ENCODE assay signal across 19 cellular contexts in genomic region chr17:82324566-82325285, GRCh38. TPM values are rescaled to one million over a fixed set of nuclear protein-coding genes. Genes with fewer than 3 reads are reported as not detected.
DNase-seq lines count a peak whose midpoint lies in the region; ATAC-seq and TF ChIP-seq lines count a peak whose summit lies in the region.
"Had no signal": no experiment of that assay in that cellular context is flagged by ENCODE, and none has a peak within 500 bp of the region (broad histone marks: within the 10 kb centered on the region; RNA-seq: fewer than 3 reads in every experiment).

No MANE protein-coding gene starts in this region.

- TF ChIP-seq POLR2A in vagina (IDR thresholded peaks at IDR 0.05): no peak

- H3K4me3 Mint-ChIP-seq in activated T-cell treated with anti-CD3 and anti-CD28 coated beads, Interleukin-2, amount 50 U/mL, for 24 hours: peak overlapping the region; percentile 31
- H3K4me3 Mint-ChIP-seq in glutamatergic neuron (ENCODE audit: unreplicated experiment): no peak overlapping the region
- H3K4me3 Mint-ChIP-seq in stimulated activated naive B cell treated with anti-CD40 and anti-IgM and Interleukin-4, amounts not matched to agents 10 μg/mL and 1 μg/mL and 100 μg/mL, for 72 hours: no peak overlapping the region
- H3K4me3 Mint-ChIP-seq: brain, natural killer cell had no signal

- peaks cover 29% of the 10 kb centered on the region for H3K36me3 Mint-ChIP-seq in activated T-cell treated with anti-CD3 and anti-CD28 coated beads, Interleukin-2, amount 50 U/mL, for 24 hours (ENCODE audit: low read depth)
- no peaks in the 10 kb centered on the region for H3K36me3 Mint-ChIP-seq in glutamatergic neuron (ENCODE audit: unreplicated experiment)
- no peaks in the 10 kb centered on the region for H3K36me3 Mint-ChIP-seq in stimulated activated naive B cell treated with anti-CD40 and anti-IgM and Interleukin-4, amounts not matched to agents 10 μg/mL and 1 μg/mL and 100 μg/mL, for 72 hours
- H3K36me3 Mint-ChIP-seq: brain, natural killer cell had no signal

- intact Hi-C loops in vagina (cut with DNase I) (loop anchor here (10.0 kb wide), 2 partner anchors 120 to 280 kb away; no protein-coding TSS in a partner anchor), psoas muscle (cut with DNase I) (no loop called here)

- H3K27ac ChIP-seq in RWPE1 (peak overlapping the region; percentile 50), vagina (no peak overlapping the region), psoas muscle (no peak overlapping the region)
- H3K27ac ChIP-seq: dorsolateral prefrontal cortex, hepatocyte, VCaP had no signal

- no peak for TF ChIP-seq CTCF in RWPE1 (conservative IDR thresholded peaks at IDR 0.05; ENCODE audit: low read depth)
- no peak for TF ChIP-seq CTCF in glutamatergic neuron (IDR thresholded peaks at IDR 0.05; ENCODE audit: partially characterized antibody, unreplicated experiment)
- TF ChIP-seq CTCF in vagina (IDR thresholded peaks at IDR 0.05): no peak
- TF ChIP-seq CTCF in psoas muscle (IDR thresholded peaks at IDR 0.05): no peak

- peak; percentile 46 for DNase-seq in activated T-cell treated with anti-CD3 and anti-CD28 coated beads, Interleukin-2, amount 50 U/mL, for 24 hours
- no peak for DNase-seq in activated T-cell treated with anti-CD3 and anti-CD28 coated beads, Interleukin-2, amount 50 U/mL, for 1 hour
- DNase-seq in RWPE1 (ENCODE audit: low spot score) (peak; percentile 32), glutamatergic neuron (peak; percentile 16), vagina (ENCODE audit: extremely low spot score in 2 of 2) (no peak), psoas muscle (no peak), NCI-H146 treated with DMSO at 0.1 percent for 48 hours (lab: John Stamatoyannopoulos, UW; ENCODE audit: unreplicated experiment) (no peak)
- DNase-seq in stimulated activated naive B cell treated with anti-CD40 and anti-IgM and Interleukin-4, amounts not matched to agents 10 μg/mL and 1 μg/mL and 100 μg/mL, for 72 hours: no peak
- DNase-seq: dorsolateral prefrontal cortex; KG1; natural killer cell; NCI-H510A treated with DMSO at 0.1 percent for 48 hours; stimulated activated naive CD4-positive, alpha-beta T cell treated with Interleukin-2 at 50 U/mL for 16 hours had no signal

- H3K9me3 ChIP-seq in vagina (no peaks in the 10 kb centered on the region), psoas muscle (no peaks in the 10 kb centered on the region)
- H3K9me3 ChIP-seq: HAP-1 had no signal

- POLR2A ChIA-PET in RWPE1 (lab: Yijun Ruan, JAX; ENCODE audit: low non-redundant PET): interaction anchor here (0.6 kb wide), 1 partner anchor 9 kb away, joined by 3 read pairs; no protein-coding TSS in a partner anchor

- H3K36me3 ChIP-seq in vagina (no peaks in the 10 kb centered on the region), psoas muscle (ENCODE audit: insufficient read depth in 1 of 2, low read depth in 1 of 2) (no peaks in the 10 kb centered on the region)
- H3K36me3 ChIP-seq: HAP-1 had no signal

- H3K4me1 ChIP-seq in vagina (peaks cover 6% of the 10 kb centered on the region), psoas muscle (peaks cover 5% of the 10 kb centered on the region)

- WGBS in psoas muscle, 3 donors: 73 to 78% (median 75%) methylated on average over 24 to 25 of the region's 25 CpGs

- H3K4me1 Mint-ChIP-seq in activated T-cell treated with anti-CD3 and anti-CD28 coated beads, Interleukin-2, amount 50 U/mL, for 24 hours (ENCODE audit: low read depth): peaks cover 34% of the 10 kb centered on the region
- peaks cover 3% of the 10 kb centered on the region for H3K4me1 Mint-ChIP-seq in glutamatergic neuron (ENCODE audit: low read depth, unreplicated experiment)
- H3K4me1 Mint-ChIP-seq in stimulated activated naive B cell treated with anti-CD40 and anti-IgM and Interleukin-4, amounts not matched to agents 10 μg/mL and 1 μg/mL and 100 μg/mL, for 72 hours: peaks cover 6 to 20% of the 10 kb centered on the region in 2 donors

- no peaks in the 10 kb centered on the region for H3K27me3 Mint-ChIP-seq in activated T-cell treated with anti-CD3 and anti-CD28 coated beads, Interleukin-2, amount 50 U/mL, for 24 hours
- peaks cover 2% of the 10 kb centered on the region for H3K27me3 Mint-ChIP-seq in glutamatergic neuron (ENCODE audit: unreplicated experiment)
- H3K27me3 Mint-ChIP-seq in stimulated activated naive B cell treated with anti-CD40 and anti-IgM and Interleukin-4, amounts not matched to agents 10 μg/mL and 1 μg/mL and 100 μg/mL, for 72 hours: peaks cover 27 to 43% of the 10 kb centered on the region in 2 donors

- H3K4me3 ChIP-seq in vagina: no peak overlapping the region
- no peak overlapping the region for H3K4me3 ChIP-seq in psoas muscle
- H3K4me3 ChIP-seq: dorsolateral prefrontal cortex, HAP-1, hepatocyte had no signal

- H3K27me3 ChIP-seq in vagina (no peaks in the 10 kb centered on the region), psoas muscle (ENCODE audit: insufficient read depth in 3 of 3, low read length in 2 of 3) (peaks cover 0 to 7% (median 7%) of the 10 kb centered on the region in 3 donors)
- H3K27me3 ChIP-seq: hepatocyte had no signal

- no peak for ATAC-seq in stimulated activated naive B cell treated with anti-CD40 and anti-IgM and Interleukin-4, amounts not matched to agents 10 μg/mL and 1 μg/mL and 100 μg/mL, for 72 hours (replicated peaks)
- ATAC-seq in psoas muscle: no peak
- ATAC-seq: natural killer cell, sciatic nerve, SK-N-SH treated with all-trans-retinoic acid at 6 μM for 48 hours had no signal

- CTCF ChIA-PET in RWPE1 (lab: Yijun Ruan, JAX): interaction anchor here (0.8 kb wide), 1 partner anchor 28 kb away, joined by 5 read pairs; no protein-coding TSS in a partner anchor

- no peaks in the 10 kb centered on the region for H3K9me3 Mint-ChIP-seq in activated T-cell treated with anti-CD3 and anti-CD28 coated beads, Interleukin-2, amount 50 U/mL, for 24 hours
- H3K9me3 Mint-ChIP-seq in glutamatergic neuron (ENCODE audit: unreplicated experiment): peaks cover 10% of the 10 kb centered on the region
- no peaks in the 10 kb centered on the region for H3K9me3 Mint-ChIP-seq in stimulated activated naive B cell treated with anti-CD40 and anti-IgM and Interleukin-4, amounts not matched to agents 10 μg/mL and 1 μg/mL and 100 μg/mL, for 72 hours
- H3K9me3 Mint-ChIP-seq: brain, natural killer cell had no signal

- peak overlapping the region; percentile 78 for H3K27ac Mint-ChIP-seq in activated T-cell treated with anti-CD3 and anti-CD28 coated beads, Interleukin-2, amount 50 U/mL, for 24 hours
- H3K27ac Mint-ChIP-seq in glutamatergic neuron (ENCODE audit: unreplicated experiment): no peak overlapping the region
- H3K27ac Mint-ChIP-seq in stimulated activated naive B cell treated with anti-CD40 and anti-IgM and Interleukin-4, amounts not matched to agents 10 μg/mL and 1 μg/mL and 100 μg/mL, for 72 hours: peak overlapping the region; percentile 71
- H3K27ac Mint-ChIP-seq: natural killer cell had no signal

RNA-seq across cellular contexts. Expression of gene CD7, which starts 7.3 kb away (rescaled TPM):
- total RNA-seq in glutamatergic neuron (ENCODE audit: unreplicated experiment) (0.27 TPM), vagina (5.2 TPM), psoas muscle (under 1 TPM in 3 of 4 donors, not detected in 1; 0.18 to 0.81 (median 0.71) TPM)
- under 1 TPM; 0.13 to 0.19 (median 0.16) TPM for polyA plus RNA-seq in psoas muscle

RNA-seq across cellular contexts. Expression of gene SECTM1, which starts 8.8 kb away (rescaled TPM):
- total RNA-seq in glutamatergic neuron (ENCODE audit: unreplicated experiment) (0.29 TPM), vagina (37.1 TPM), psoas muscle (1 to 10 TPM; 1.2 to 2.3 (median 1.7) TPM)
- polyA plus RNA-seq in psoas muscle: 1 to 10 TPM in 2 of 3 donors, under 1 TPM in 1; 0.70 to 1.2 (median 1.0) TPM

RNA-seq across cellular contexts. Expression of gene TEX19, which starts 34.3 kb away (rescaled TPM):
- not detected for total RNA-seq in glutamatergic neuron (ENCODE audit: unreplicated experiment)
- not detected for total RNA-seq in vagina
- under 1 TPM in 2 of 4 donors, not detected in 2; 0.17 to 0.24 TPM for total RNA-seq in psoas muscle
- under 1 TPM; 0.07 to 0.35 (median 0.13) TPM for polyA plus RNA-seq in psoas muscle
- total RNA-seq: dorsolateral prefrontal cortex, hepatocyte, natural killer cell, sciatic nerve had no signal
- polyA plus RNA-seq: hepatocyte had no signal

RNA-seq across cellular contexts. Expression of gene UTS2R, which starts 46.8 kb away (rescaled TPM):
- total RNA-seq in glutamatergic neuron (ENCODE audit: unreplicated experiment): 7.2 TPM
- total RNA-seq in vagina: not detected
- 1 to 10 TPM in 2 of 4 donors, under 1 TPM in 1, not detected in 1; 0.15 to 3.8 (median 1.3) TPM for total RNA-seq in psoas muscle
- under 1 TPM in 1 of 3 donors, not detected in 2; 0.10 TPM for polyA plus RNA-seq in psoas muscle
- total RNA-seq: sciatic nerve had no signal
- polyA plus RNA-seq: hepatocyte had no signal

RNA-seq across cellular contexts. Expression of gene CSNK1D, which starts 51.2 kb away (rescaled TPM):
- total RNA-seq in glutamatergic neuron (ENCODE audit: unreplicated experiment) (211 TPM), vagina (67.8 TPM), psoas muscle (100 to 1,000 TPM in 3 of 4 donors, 10 to 100 TPM in 1; 73.5 to 139 (median 116) TPM)
- polyA plus RNA-seq in psoas muscle: 100 to 1,000 TPM in 1 of 3 donors, 10 to 100 TPM in 2; 74.3 to 124 (median 92.7) TPM

Comparison
In these comparisons a context has a peak if more than half of its experiments do, and no peak if none do; other contexts are left out.
1. DNase-seq: peak in activated T-cell treated with anti-CD3 and anti-CD28 coated beads, Interleukin-2, amount 50 U/mL, for 24 hours (single experiment), RWPE1 (single experiment) and glutamatergic neuron (single experiment); none in activated T-cell treated with anti-CD3 and anti-CD28 coated beads, Interleukin-2, amount 50 U/mL, for 1 hour (single experiment), stimulated activated naive B cell treated with anti-CD40 and anti-IgM and Interleukin-4, amounts not matched to agents 10 μg/mL and 1 μg/mL and 100 μg/mL, for 72 hours (single experiment), vagina (0 of 2), psoas muscle (0 of 2) and NCI-H146 treated with DMSO at 0.1 percent for 48 hours (single experiment).
2. RNA of gene SECTM1, which starts 8.8 kb away (total RNA-seq): 37.1 TPM in vagina (single experiment); 1.2 to 2.3 TPM in psoas muscle and 0.29 TPM in glutamatergic neuron (single experiment); every median in the first group is over 10 times any median in the second.